In the genomic region with DNA sequence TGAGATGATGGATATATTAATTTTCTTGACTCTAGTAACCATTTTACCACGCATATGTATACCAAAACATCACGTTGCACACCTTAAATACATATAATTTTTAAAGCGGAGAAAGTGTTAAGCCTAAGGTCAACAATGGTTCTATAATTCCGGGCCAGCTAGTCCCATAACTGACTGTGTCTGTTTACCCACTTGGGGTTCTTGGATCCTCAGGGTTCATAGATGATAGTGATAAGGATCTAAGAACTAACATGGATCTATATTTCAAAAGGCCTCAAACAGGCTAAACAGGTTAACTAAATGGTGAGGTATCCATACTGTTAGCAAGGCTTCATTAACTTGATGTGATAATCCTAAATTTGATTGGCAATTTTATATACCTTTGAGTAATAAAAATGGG, we compare ENCODE assay signal across 19 cellular contexts.
"Had no signal": no experiment of that assay in that cellular context is flagged by ENCODE, and none has a peak within 500 bp of the region (broad histone marks: within the 10 kb centered on the region; RNA-seq: fewer than 3 reads in every experiment).

No MANE protein-coding gene starts in this region.

- H3K4me3 ChIP-seq: ascending aorta, breast epithelium, right atrium auricular region, skin epidermis, tibial nerve, vagina had no signal

- H3K27ac Mint-ChIP-seq: activated CD4-positive, alpha-beta memory T cell treated with anti-CD3 and anti-CD28 coated beads, Interleukin-2, amount 10 ng/mL, durations not matched to agents 7 days and 5 days; activated CD8-positive, alpha-beta memory T cell treated with anti-CD3 and anti-CD28 coated beads, Interleukin-2, amount 10 ng/mL, durations not matched to agents 7 days and 5 days; dendritic cell treated with granulocyte-macrophage colony-stimulating factor and Interleukin-4, amounts not matched to agents 40 ng/mL and 50 ng/mL, for 4 days; progenitor cell of endocrine pancreas; stimulated activated naive CD8-positive, alpha-beta T cell treated with anti-CD3 and anti-CD28 coated beads, Interleukin-15, Interleukin-2, amounts not matched to agents 100 ng/mL and 50 ng/mL, for 24 hours had no signal

- H3K27me3 Mint-ChIP-seq: activated CD4-positive, alpha-beta memory T cell treated with anti-CD3 and anti-CD28 coated beads, Interleukin-2, amount 10 ng/mL, durations not matched to agents 7 days and 5 days; activated CD8-positive, alpha-beta memory T cell treated with anti-CD3 and anti-CD28 coated beads, Interleukin-2, amount 10 ng/mL, durations not matched to agents 7 days and 5 days; progenitor cell of endocrine pancreas; stimulated activated naive CD8-positive, alpha-beta T cell treated with anti-CD3 and anti-CD28 coated beads, Interleukin-15, Interleukin-2, amounts not matched to agents 100 ng/mL and 50 ng/mL, for 24 hours had no signal

- ATAC-seq: activated CD8-positive, alpha-beta memory T cell treated with anti-CD3 and anti-CD28 coated beads, Interleukin-2, amount 10 ng/mL, durations not matched to agents 7 days and 5 days; left cardiac atrium had no signal

- H3K9me3 ChIP-seq: ascending aorta, breast epithelium, right atrium auricular region, tibial nerve, vagina had no signal

- H3K27me3 ChIP-seq: ascending aorta, breast epithelium, right atrium auricular region, tibial nerve, vagina had no signal

- H3K9me3 Mint-ChIP-seq: dendritic cell treated with granulocyte-macrophage colony-stimulating factor and Interleukin-4, amounts not matched to agents 40 ng/mL and 50 ng/mL, for 4 days; stimulated activated naive CD8-positive, alpha-beta T cell treated with anti-CD3 and anti-CD28 coated beads, Interleukin-15, Interleukin-2, amounts not matched to agents 100 ng/mL and 50 ng/mL, for 24 hours had no signal

- H3K4me3 Mint-ChIP-seq: activated CD4-positive, alpha-beta memory T cell treated with anti-CD3 and anti-CD28 coated beads, Interleukin-2, amount 10 ng/mL, durations not matched to agents 7 days and 5 days; activated CD8-positive, alpha-beta memory T cell treated with anti-CD3 and anti-CD28 coated beads, Interleukin-2, amount 10 ng/mL, durations not matched to agents 7 days and 5 days; dendritic cell treated with granulocyte-macrophage colony-stimulating factor and Interleukin-4, amounts not matched to agents 40 ng/mL and 50 ng/mL, for 4 days; stimulated activated naive CD8-positive, alpha-beta T cell treated with anti-CD3 and anti-CD28 coated beads, Interleukin-15, Interleukin-2, amounts not matched to agents 100 ng/mL and 50 ng/mL, for 24 hours had no signal

- H3K36me3 ChIP-seq: ascending aorta, breast epithelium, right atrium auricular region, tibial nerve, vagina had no signal

- H3K27ac ChIP-seq: tibial nerve, vagina had no signal

- DNase-seq: activated CD4-positive, alpha-beta memory T cell treated with anti-CD3 and anti-CD28 coated beads, Interleukin-2, amount 10 ng/mL, durations not matched to agents 7 days and 5 days; activated CD4-positive, alpha-beta T cell treated with anti-CD3 and anti-CD28 coated beads for 48 hours; activated CD4-positive, CD25-positive, alpha-beta regulatory T cell; activated CD8-positive, alpha-beta memory T cell treated with anti-CD3 and anti-CD28 coated beads, Interleukin-2, amount 10 ng/mL, durations not matched to agents 7 days and 5 days; activated naive CD4-positive, alpha-beta T cell; effector CD8-positive, alpha-beta T cell; hippocampal formation; left cardiac atrium; stimulated activated CD4-positive, alpha-beta T cell treated with anti-CD3 and anti-CD28 coated beads, Interleukin-15, amount 100 ng/mL, for 24 hours; stimulated activated CD4-positive, alpha-beta T cell treated with anti-CD3 and anti-CD28 coated beads, Interleukin-2, amount 100 ng/mL, for 48 hours had no signal
